Comparison of ENCODE assay signal across 1 cellular context in the genomic region with DNA sequence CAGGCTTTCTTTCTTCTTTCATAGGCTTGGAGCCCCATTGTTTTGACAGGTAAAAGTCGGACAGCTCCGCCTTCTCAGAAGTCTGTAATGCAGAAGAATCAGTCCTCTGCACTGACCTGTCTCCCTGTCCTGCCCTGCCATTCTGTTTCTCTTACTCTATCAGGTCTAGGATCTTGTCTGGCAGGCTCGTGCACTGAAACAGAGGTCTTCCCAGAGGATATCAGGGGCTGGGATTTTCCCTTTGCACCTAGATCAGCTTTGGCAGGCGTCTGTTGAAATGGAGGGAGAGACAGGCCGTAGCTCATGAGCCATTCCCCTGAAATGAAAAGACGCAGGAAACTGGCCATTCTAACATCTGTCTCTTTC.
TF ChIP-seq lines count a peak whose summit lies in the region.

No MANE protein-coding gene starts in this region.

TF ChIP-seq in HepG2, 621 proteins besides CTCF, POLR2A, EP300 and RAD21:
- TF ChIP-seq, protein P1, sequence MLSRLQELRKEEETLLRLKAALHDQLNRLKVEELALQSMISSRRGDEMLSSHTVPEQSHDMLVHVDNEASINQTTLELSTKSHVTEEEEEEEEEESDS (CRISPR knock-in tag; IDR thresholded peaks at IDR 0.05; ENCODE audit: borderline replicate concordance), result no peak
- TF ChIP-seq SOX13 (IDR thresholded peaks at IDR 0.05) (no peak), SOX13 (CRISPR knock-in tag; conservative IDR thresholded peaks at IDR 0.05 in 1 of 2, IDR thresholded peaks at IDR 0.05 in 1 of 2) (peak in 1 of 2 experiments; percentile 65; a peak in 1 of 4 replicates), MEIS2 (CRISPR knock-in tag; IDR thresholded peaks at IDR 0.05) (0 out of 2 replicates have a peak, but pooled peaks have one; percentile 13)
TF ChIP-seq in HepG2: peak in this region for 2.
